10 cellular contexts compared by ENCODE assay signal in the genomic region with DNA sequence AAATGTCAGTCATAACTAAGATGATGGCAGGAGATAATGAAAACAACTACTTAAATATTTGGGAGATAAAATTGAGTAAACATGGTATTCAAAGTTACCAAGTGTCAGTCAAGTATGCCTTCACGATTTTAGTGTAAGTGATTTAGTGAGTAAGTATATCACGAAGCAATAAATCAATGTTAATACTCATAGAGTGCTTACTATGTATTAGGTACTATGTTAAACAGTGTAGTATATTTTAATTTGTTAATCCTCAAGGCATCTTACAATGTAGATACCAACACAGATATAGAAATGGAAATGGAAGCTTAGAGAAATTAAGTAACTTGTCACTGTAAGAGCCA.
"Had no signal": no experiment of that assay in that cellular context is flagged by ENCODE, and none has a peak within 500 bp of the region (broad histone marks: within the 10 kb centered on the region; RNA-seq: fewer than 3 reads in every experiment).

No MANE protein-coding gene starts in this region.

- H3K27ac ChIP-seq: cardiac muscle cell, heart left ventricle, left lung, psoas muscle, thoracic aorta had no signal

- H3K9me3 ChIP-seq: heart left ventricle, left lung, psoas muscle, thoracic aorta had no signal

- H3K4me1 ChIP-seq: psoas muscle had no signal

- H3K27me3 ChIP-seq: cardiac muscle cell, heart left ventricle, left lung had no signal

- H3K4me3 Mint-ChIP-seq: nephron had no signal

- H3K4me1 Mint-ChIP-seq: nephron had no signal

- H3K9me3 Mint-ChIP-seq: nephron had no signal

- H3K27ac Mint-ChIP-seq: nephron had no signal

- H3K4me3 ChIP-seq: cardiac muscle cell, heart left ventricle, left lung, psoas muscle, thoracic aorta had no signal

- ATAC-seq: heart left ventricle; psoas muscle; sciatic nerve; stimulated activated naive CD8-positive, alpha-beta T cell treated with anti-CD3 and anti-CD28 coated beads, Interleukin-15, Interleukin-2, amounts not matched to agents 100 U/mL and 50 U/mL, for 24 hours had no signal

- DNase-seq: activated T-cell treated with anti-CD3 and anti-CD28 coated beads for 4 hours; heart left ventricle; left lung; psoas muscle; stimulated activated CD4-positive, alpha-beta T cell treated with anti-CD3 and anti-CD28 coated beads, Interleukin-2, amount 100 ng/mL, for 24 hours; stimulated activated naive CD8-positive, alpha-beta T cell treated with anti-CD3 and anti-CD28 coated beads, Interleukin-15, Interleukin-2, amounts not matched to agents 100 U/mL and 50 U/mL, for 24 hours had no signal

- H3K36me3 ChIP-seq: cardiac muscle cell, thoracic aorta had no signal
